Comparison of ENCODE assay signal across 10 cellular contexts in the genomic region with DNA sequence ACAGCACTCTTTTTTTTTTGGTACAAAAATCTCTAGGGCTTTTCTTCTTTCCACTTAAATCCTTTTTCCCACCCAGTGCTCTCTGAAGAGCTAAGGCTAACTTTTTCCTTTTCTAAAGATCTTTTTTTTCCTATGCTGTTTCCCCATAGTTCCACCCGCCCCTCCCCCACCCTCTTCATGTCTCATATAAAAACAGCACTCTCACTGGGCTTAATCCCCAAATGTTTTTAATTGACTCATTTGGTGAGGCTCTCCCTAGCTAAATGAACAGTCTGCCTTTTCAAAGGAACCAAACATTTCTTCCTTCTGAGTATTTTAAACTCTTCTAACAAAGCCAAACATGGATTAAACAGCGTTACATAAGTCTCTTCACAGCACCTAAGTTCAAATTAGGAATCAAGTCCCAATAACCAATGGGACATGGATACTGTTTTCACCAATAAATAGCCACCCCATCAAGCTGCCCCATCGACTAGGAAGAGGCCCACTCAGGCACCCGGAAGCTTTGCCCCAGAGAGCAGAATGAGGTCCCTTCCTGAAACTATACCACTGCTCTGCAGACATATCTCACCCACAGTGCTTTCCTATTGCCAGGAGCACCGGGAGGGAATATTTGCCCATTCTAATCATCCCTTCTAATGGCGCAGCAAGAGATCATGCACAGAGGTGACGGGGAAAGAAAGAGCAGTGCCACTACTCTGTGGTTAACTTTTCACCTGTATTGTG.
A peak's percentile ranks its signal among the peaks of the same experiment; 100 is the strongest.
DNase-seq lines count a peak whose midpoint lies in the region; ATAC-seq and TF ChIP-seq lines count a peak whose summit lies in the region.
"Had no signal": no experiment of that assay in that cellular context is flagged by ENCODE, and none has a peak within 500 bp of the region (broad histone marks: within the 10 kb centered on the region; RNA-seq: fewer than 3 reads in every experiment).

No MANE protein-coding gene starts in this region.

- CTCF ChIA-PET in activated CD8-positive, alpha-beta T cell treated with anti-CD3 and anti-CD28 coated beads for 36 hours (lab: Charles Lee), result interaction anchor here (0.7 to 6.5 kb wide), 11 partner anchors 10 to 226 kb away, joined by 3 to 58 read pairs (median 7); a partner anchor contains a TSS

- peaks cover 0 to 13% of the 10 kb centered on the region in 2 donors for H3K4me1 ChIP-seq in uterus

- H3K36me3 ChIP-seq in uterus, result no peaks in the 10 kb centered on the region

- in situ Hi-C loops in ACHN (cut with HindIII; ENCODE audit: low pct_ligation_motif_present, low pct_unique_long_range_greater_than_20kb, low sequenced_read_pairs), result no loop called here

- TF ChIP-seq POLR2A in uterus (IDR thresholded peaks at IDR 0.05), result no peak

- H3K27ac ChIP-seq in uterus, result peak overlapping the region; percentile 84 to 85
- H3K27ac ChIP-seq: body of pancreas had no signal

- intact Hi-C loops in activated CD8-positive, alpha-beta T cell treated with anti-CD3 and anti-CD28 coated beads for 36 hours (cut with micrococcal nuclease), result loop anchor here (2.0 to 10.0 kb wide), 3 partner anchors 15 to 373 kb away; no protein-coding TSS in a partner anchor
- intact Hi-C loops in uterus (cut with DNase I; ENCODE audit: low total_unique reads), result no loop called here

- H3K4me3 Mint-ChIP-seq in activated CD8-positive, alpha-beta T cell treated with anti-CD3 and anti-CD28 coated beads for 36 hours, result peak overlapping the region; percentile 74
- no peak overlapping the region for H3K4me3 Mint-ChIP-seq in mesothelial cell of epicardium
- H3K4me3 Mint-ChIP-seq: neural crest cell had no signal

- DNase-seq in activated naive CD4-positive, alpha-beta T cell treated with anti-CD3 and anti-CD28 coated beads, Interleukin-2, amount 50 U/mL, for 72 hours (ENCODE audit: low spot score in 2 of 2), result no peak
- DNase-seq in activated naive CD4-positive, alpha-beta T cell treated with Interleukin-2 at 50 U/mL for 16 hours, result no peak
- DNase-seq in activated CD8-positive, alpha-beta T cell treated with anti-CD3 and anti-CD28 coated beads for 36 hours, result no peak
- DNase-seq in mesothelial cell of epicardium (ENCODE audit: low spot score in 2 of 2, unreplicated experiment in 2 of 2) (no peak), uterus (no peak), SW 1271 (lab: John Stamatoyannopoulos, UW) (no peak), RKO (ENCODE audit: low spot score) (no peak), ACHN (no peak)
- DNase-seq: body of pancreas had no signal

- ATAC-seq in activated naive CD4-positive, alpha-beta T cell treated with anti-CD3 and anti-CD28 coated beads, Interleukin-2, amount 50 U/mL, for 72 hours, result no peak
- ATAC-seq in activated CD8-positive, alpha-beta T cell treated with anti-CD3 and anti-CD28 coated beads for 36 hours, result no peak
- ATAC-seq: body of pancreas had no signal

- no peaks in the 10 kb centered on the region for H3K9me3 ChIP-seq in uterus
- H3K9me3 ChIP-seq: body of pancreas had no signal

- no peaks in the 10 kb centered on the region for H3K27me3 ChIP-seq in uterus
- H3K27me3 ChIP-seq: body of pancreas had no signal

- peaks cover 4 to 16% of the 10 kb centered on the region in 2 donors for H3K36me3 Mint-ChIP-seq in activated naive CD4-positive, alpha-beta T cell treated with anti-CD3 and anti-CD28 coated beads, Interleukin-2, amount 50 U/mL, for 72 hours
- H3K36me3 Mint-ChIP-seq in activated CD8-positive, alpha-beta T cell treated with anti-CD3 and anti-CD28 coated beads for 36 hours (ENCODE audit: low read depth), result peaks cover 21% of the 10 kb centered on the region
- H3K36me3 Mint-ChIP-seq in mesothelial cell of epicardium, result peaks cover 4% of the 10 kb centered on the region

- peaks cover 0 to 3% of the 10 kb centered on the region in 2 donors for H3K9me3 Mint-ChIP-seq in activated naive CD4-positive, alpha-beta T cell treated with anti-CD3 and anti-CD28 coated beads, Interleukin-2, amount 50 U/mL, for 72 hours
- H3K9me3 Mint-ChIP-seq in activated CD8-positive, alpha-beta T cell treated with anti-CD3 and anti-CD28 coated beads for 36 hours, result peaks cover 3% of the 10 kb centered on the region
- H3K9me3 Mint-ChIP-seq in mesothelial cell of epicardium, result no peaks in the 10 kb centered on the region
- H3K9me3 Mint-ChIP-seq: neural crest cell had no signal

- H3K27ac Mint-ChIP-seq in activated naive CD4-positive, alpha-beta T cell treated with anti-CD3 and anti-CD28 coated beads, Interleukin-2, amount 50 U/mL, for 72 hours, result peak overlapping the region; percentile 14 to 96
- H3K27ac Mint-ChIP-seq in activated CD8-positive, alpha-beta T cell treated with anti-CD3 and anti-CD28 coated beads for 36 hours, result peak overlapping the region; percentile 99
- H3K27ac Mint-ChIP-seq in mesothelial cell of epicardium, result peak overlapping the region; percentile 45

- no peaks in the 10 kb centered on the region for H3K27me3 Mint-ChIP-seq in activated CD8-positive, alpha-beta T cell treated with anti-CD3 and anti-CD28 coated beads for 36 hours
- no peaks in the 10 kb centered on the region for H3K27me3 Mint-ChIP-seq in mesothelial cell of epicardium (ENCODE audit: low read depth)

- no peak overlapping the region for H3K4me3 ChIP-seq in uterus
- H3K4me3 ChIP-seq: body of pancreas had no signal

- POLR2A ChIA-PET in activated CD8-positive, alpha-beta T cell treated with anti-CD3 and anti-CD28 coated beads for 36 hours (lab: Charles Lee), result interaction anchor here (0.6 to 4.0 kb wide), 11 partner anchors 10 to 318 kb away, joined by 3 to 43 read pairs (median 4); a partner anchor contains a TSS

- TF ChIP-seq CTCF in activated CD8-positive, alpha-beta T cell treated with anti-CD3 and anti-CD28 coated beads for 36 hours (IDR thresholded peaks at IDR 0.05), result no peak
- no peak for TF ChIP-seq CTCF in mesothelial cell of epicardium (IDR thresholded peaks at IDR 0.05; ENCODE audit: unreplicated experiment)
- TF ChIP-seq CTCF in uterus (IDR thresholded peaks at IDR 0.05), result no peak

- peaks cover 75% of the 10 kb centered on the region for H3K4me1 Mint-ChIP-seq in activated CD8-positive, alpha-beta T cell treated with anti-CD3 and anti-CD28 coated beads for 36 hours (ENCODE audit: low read depth)
- peaks cover 36% of the 10 kb centered on the region for H3K4me1 Mint-ChIP-seq in mesothelial cell of epicardium

Comparison
In these comparisons a context has a peak if more than half of its experiments do, and no peak if none do; other contexts are left out.
1. H3K27ac Mint-ChIP-seq: peak in every context shown above with its lines; median percentile 99 in activated CD8-positive, alpha-beta T cell treated with anti-CD3 and anti-CD28 coated beads for 36 hours; 55 in activated naive CD4-positive, alpha-beta T cell treated with anti-CD3 and anti-CD28 coated beads, Interleukin-2, amount 50 U/mL, for 72 hours; 45 in mesothelial cell of epicardium.